Comparison of ENCODE assay signal across 1 cellular context in the genomic region with DNA sequence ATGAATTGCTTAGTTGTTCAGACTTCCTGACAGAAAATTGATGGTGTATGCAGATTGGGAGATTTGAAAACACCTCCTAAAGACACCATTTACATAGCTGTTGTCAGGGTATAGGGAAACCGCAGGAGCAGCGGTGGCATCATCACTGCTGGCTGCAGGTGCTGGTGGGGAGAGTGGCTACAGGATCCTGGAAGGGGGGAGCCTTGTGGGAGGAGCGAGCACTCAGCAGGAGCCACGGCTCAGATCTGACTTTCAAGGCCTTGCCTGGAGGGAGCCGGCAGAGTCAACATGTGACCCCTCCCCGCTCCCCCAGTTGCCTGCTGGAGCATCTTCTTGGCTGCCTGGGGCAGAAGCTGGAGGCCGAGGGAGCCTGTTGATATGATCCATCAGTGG.
TF ChIP-seq lines count a peak whose summit lies in the region.

No MANE protein-coding gene starts in this region.

TF ChIP-seq in GM12878, 131 proteins besides CTCF, POLR2A, EP300 and RAD21 (continued from another document):
- TF ChIP-seq, protein P1, sequence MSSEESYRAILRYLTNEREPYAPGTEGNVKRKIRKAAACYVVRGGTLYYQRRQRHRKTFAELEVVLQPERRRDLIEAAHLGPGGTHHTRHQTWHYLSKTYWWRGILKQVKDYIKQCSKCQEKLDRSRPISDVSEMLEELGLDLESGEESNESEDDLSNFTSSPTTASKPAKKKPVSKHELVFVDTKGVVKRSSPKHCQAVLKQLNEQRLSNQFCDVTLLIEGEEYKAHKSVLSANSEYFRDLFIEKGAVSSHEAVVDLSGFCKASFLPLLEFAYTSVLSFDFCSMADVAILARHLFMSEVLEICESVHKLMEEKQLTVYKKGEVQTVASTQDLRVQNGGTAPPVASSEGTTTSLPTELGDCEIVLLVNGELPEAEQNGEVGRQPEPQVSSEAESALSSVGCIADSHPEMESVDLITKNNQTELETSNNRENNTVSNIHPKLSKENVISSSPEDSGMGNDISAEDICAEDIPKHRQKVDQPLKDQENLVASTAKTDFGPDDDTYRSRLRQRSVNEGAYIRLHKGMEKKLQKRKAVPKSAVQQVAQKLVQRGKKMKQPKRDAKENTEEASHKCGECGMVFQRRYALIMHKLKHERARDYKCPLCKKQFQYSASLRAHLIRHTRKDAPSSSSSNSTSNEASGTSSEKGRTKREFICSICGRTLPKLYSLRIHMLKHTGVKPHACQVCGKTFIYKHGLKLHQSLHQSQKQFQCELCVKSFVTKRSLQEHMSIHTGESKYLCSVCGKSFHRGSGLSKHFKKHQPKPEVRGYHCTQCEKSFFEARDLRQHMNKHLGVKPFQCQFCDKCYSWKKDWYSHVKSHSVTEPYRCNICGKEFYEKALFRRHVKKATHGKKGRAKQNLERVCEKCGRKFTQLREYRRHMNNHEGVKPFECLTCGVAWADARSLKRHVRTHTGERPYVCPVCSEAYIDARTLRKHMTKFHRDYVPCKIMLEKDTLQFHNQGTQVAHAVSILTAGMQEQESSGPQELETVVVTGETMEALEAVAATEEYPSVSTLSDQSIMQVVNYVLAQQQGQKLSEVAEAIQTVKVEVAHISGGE (CRISPR knock-in tag; IDR thresholded peaks at IDR 0.05): no peak
- TF ChIP-seq ZNF207 (IDR thresholded peaks at IDR 0.05; ENCODE audit: borderline replicate concordance) (no peak), PAX8 (IDR thresholded peaks at IDR 0.05) (no peak), SIX5 (IDR thresholded peaks at IDR 0.05; ENCODE audit: low read depth, low read length, severe bottlenecking) (no peak), ESRRA (IDR thresholded peaks at IDR 0.05; ENCODE audit: low read length) (no peak), CREM (IDR thresholded peaks at IDR 0.05; ENCODE audit: low read depth) (no peak), ZBED1 (IDR thresholded peaks at IDR 0.05; ENCODE audit: borderline replicate concordance) (no peak), POLR2AphosphoS5 (IDR thresholded peaks at IDR 0.05; ENCODE audit: low read length) (no peak), EZH2 (IDR thresholded peaks at IDR 0.05; ENCODE audit: borderline replicate concordance, control insufficient read depth, low read depth, low read length) (no peak), IKZF2 (IDR thresholded peaks at IDR 0.05) (no peak), RELA (IDR thresholded peaks at IDR 0.05; ENCODE audit: borderline replicate concordance, partially characterized antibody) (no peak), SPI1 (IDR thresholded peaks at IDR 0.05; ENCODE audit: borderline replicate concordance, insufficient read depth, low read depth, low read length) (no peak), JUNB (IDR thresholded peaks at IDR 0.05) (no peak), SMARCA5 (IDR thresholded peaks at IDR 0.05) (no peak)
- TF ChIP-seq, protein P2, sequence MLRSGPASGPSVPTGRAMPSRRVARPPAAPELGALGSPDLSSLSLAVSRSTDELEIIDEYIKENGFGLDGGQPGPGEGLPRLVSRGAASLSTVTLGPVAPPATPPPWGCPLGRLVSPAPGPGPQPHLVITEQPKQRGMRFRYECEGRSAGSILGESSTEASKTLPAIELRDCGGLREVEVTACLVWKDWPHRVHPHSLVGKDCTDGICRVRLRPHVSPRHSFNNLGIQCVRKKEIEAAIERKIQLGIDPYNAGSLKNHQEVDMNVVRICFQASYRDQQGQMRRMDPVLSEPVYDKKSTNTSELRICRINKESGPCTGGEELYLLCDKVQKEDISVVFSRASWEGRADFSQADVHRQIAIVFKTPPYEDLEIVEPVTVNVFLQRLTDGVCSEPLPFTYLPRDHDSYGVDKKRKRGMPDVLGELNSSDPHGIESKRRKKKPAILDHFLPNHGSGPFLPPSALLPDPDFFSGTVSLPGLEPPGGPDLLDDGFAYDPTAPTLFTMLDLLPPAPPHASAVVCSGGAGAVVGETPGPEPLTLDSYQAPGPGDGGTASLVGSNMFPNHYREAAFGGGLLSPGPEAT (IDR thresholded peaks at IDR 0.05; ENCODE audit: low read depth): no peak
- TF ChIP-seq, protein P3, sequence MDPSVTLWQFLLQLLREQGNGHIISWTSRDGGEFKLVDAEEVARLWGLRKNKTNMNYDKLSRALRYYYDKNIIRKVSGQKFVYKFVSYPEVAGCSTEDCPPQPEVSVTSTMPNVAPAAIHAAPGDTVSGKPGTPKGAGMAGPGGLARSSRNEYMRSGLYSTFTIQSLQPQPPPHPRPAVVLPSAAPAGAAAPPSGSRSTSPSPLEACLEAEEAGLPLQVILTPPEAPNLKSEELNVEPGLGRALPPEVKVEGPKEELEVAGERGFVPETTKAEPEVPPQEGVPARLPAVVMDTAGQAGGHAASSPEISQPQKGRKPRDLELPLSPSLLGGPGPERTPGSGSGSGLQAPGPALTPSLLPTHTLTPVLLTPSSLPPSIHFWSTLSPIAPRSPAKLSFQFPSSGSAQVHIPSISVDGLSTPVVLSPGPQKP (IDR thresholded peaks at IDR 0.05; ENCODE audit: low read depth, low read length): no peak
- TF ChIP-seq, protein P4, sequence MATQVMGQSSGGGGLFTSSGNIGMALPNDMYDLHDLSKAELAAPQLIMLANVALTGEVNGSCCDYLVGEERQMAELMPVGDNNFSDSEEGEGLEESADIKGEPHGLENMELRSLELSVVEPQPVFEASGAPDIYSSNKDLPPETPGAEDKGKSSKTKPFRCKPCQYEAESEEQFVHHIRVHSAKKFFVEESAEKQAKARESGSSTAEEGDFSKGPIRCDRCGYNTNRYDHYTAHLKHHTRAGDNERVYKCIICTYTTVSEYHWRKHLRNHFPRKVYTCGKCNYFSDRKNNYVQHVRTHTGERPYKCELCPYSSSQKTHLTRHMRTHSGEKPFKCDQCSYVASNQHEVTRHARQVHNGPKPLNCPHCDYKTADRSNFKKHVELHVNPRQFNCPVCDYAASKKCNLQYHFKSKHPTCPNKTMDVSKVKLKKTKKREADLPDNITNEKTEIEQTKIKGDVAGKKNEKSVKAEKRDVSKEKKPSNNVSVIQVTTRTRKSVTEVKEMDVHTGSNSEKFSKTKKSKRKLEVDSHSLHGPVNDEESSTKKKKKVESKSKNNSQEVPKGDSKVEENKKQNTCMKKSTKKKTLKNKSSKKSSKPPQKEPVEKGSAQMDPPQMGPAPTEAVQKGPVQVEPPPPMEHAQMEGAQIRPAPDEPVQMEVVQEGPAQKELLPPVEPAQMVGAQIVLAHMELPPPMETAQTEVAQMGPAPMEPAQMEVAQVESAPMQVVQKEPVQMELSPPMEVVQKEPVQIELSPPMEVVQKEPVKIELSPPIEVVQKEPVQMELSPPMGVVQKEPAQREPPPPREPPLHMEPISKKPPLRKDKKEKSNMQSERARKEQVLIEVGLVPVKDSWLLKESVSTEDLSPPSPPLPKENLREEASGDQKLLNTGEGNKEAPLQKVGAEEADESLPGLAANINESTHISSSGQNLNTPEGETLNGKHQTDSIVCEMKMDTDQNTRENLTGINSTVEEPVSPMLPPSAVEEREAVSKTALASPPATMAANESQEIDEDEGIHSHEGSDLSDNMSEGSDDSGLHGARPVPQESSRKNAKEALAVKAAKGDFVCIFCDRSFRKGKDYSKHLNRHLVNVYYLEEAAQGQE (IDR thresholded peaks at IDR 0.05; ENCODE audit: low read depth, low read length): no peak
